13 cellular contexts compared by ENCODE assay signal in the genomic region with DNA sequence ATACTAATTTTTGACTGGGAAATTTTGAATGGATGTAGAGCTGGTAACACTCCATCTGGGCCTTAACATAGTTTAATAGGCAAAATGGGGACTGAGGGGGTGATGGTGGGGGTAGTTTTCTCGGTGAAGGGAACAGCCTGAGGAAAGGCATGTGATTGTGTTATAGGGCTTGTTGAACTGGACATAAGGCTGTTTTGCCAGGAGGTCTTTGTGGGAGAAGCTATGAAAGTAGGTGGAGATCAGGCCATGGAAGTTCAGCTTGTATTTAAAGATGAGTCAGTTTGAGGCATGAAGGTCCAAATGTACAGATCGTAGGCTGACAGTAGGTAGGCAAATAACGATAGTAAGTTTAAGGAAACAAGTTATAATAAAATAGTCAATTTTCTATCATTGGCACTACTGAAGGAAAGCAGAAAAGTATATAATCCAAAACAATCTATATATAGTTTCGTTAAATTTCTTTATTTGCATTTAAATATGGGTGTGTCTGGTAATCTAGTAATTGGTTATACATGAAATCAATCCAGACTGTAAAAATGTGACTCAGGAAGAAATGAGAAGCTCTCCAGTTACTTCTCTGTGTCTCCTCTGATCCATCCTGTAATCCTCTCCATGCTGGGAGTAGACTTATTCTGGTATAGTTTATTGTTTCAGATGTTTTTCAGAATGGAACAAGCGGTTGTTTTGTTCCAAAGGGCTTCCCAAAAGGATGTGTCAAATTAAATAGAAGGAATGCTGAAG. TPM values are rescaled to one million over a fixed set of nuclear protein-coding genes. Genes with fewer than 3 reads are reported as not detected.
DNase-seq lines count a peak whose midpoint lies in the region; ATAC-seq, FAIRE-seq and TF ChIP-seq lines count a peak whose summit lies in the region.
"Had no signal": no experiment of that assay in that cellular context is flagged by ENCODE, and none has a peak within 500 bp of the region (broad histone marks: within the 10 kb centered on the region; RNA-seq: fewer than 3 reads in every experiment).

No MANE protein-coding gene starts in this region.

- H3K4me3 ChIP-seq in HepG2 (replicated peaks in 1 of 3; ENCODE audit: insufficient read depth in 1 of 3, low read depth in 2 of 3, low read length in 3 of 3) (peak overlapping the region in 1 of 3 experiments; percentile 2; a peak in 3 of 6 replicates), right lobe of liver (no peak overlapping the region), iPS-20b (ENCODE audit: low read length) (0 out of 2 replicates have a peak overlapping the region, but pooled peaks have one; percentile 19), stomach (no peak overlapping the region)
- H3K4me3 ChIP-seq: pancreas had no signal

- in situ Hi-C loops in HepG2 (cut with HindIII; ENCODE audit: extremely low pct_ligation_motif_present, low pct_unique_long_range_greater_than_20kb), result no loop called here

- intact Hi-C loops in HepG2 (cut with micrococcal nuclease; ENCODE audit: unreplicated experiment), result loop anchor here (1.0 to 10.0 kb wide), 3 partner anchors 91 to 670 kb away; a partner anchor contains a TSS
- intact Hi-C loops in right lobe of liver (cut with DNase I), result no loop called here
- intact Hi-C loops in stomach (cut with DNase I; ENCODE audit: low total_unique reads), result no loop called here

- H3K27me3 Mint-ChIP-seq in T-cell, result no peaks in the 10 kb centered on the region
- no peaks in the 10 kb centered on the region for H3K27me3 Mint-ChIP-seq in stimulated activated naive CD8-positive, alpha-beta T cell treated with anti-CD3 and anti-CD28 coated beads, Interleukin-15, amount 100 ng/mL, for 72 hours

- H3K9me3 Mint-ChIP-seq in T-cell, result no peaks in the 10 kb centered on the region
- H3K9me3 Mint-ChIP-seq in stimulated activated naive CD8-positive, alpha-beta T cell treated with anti-CD3 and anti-CD28 coated beads, Interleukin-15, amount 100 ng/mL, for 72 hours, result no peaks in the 10 kb centered on the region

- peak overlapping the region; percentile 26 for H3K27ac ChIP-seq in HepG2 (ENCODE audit: extremely low read length, insufficient read depth, low read length)
- no peak overlapping the region for H3K27ac ChIP-seq in right lobe of liver
- H3K27ac ChIP-seq in iPS-20b (ENCODE audit: low read length), result no peak overlapping the region
- H3K27ac ChIP-seq in stomach, result no peak overlapping the region
- H3K27ac ChIP-seq: C4-2B, heart left ventricle, pancreas had no signal

- peak overlapping the region; percentile 90 for H3K4me2 ChIP-seq in HepG2 (ENCODE audit: low read depth, low read length)

- peak overlapping the region in 2 of 3 donors; percentile 3 to 99 for H3K4me3 Mint-ChIP-seq in T-cell
- peak overlapping the region; percentile 65 to 77 for H3K4me3 Mint-ChIP-seq in stimulated activated naive CD8-positive, alpha-beta T cell treated with anti-CD3 and anti-CD28 coated beads, Interleukin-15, amount 100 ng/mL, for 72 hours

- H3K27ac Mint-ChIP-seq in T-cell, result peak overlapping the region; percentile 40 to 54
- H3K27ac Mint-ChIP-seq in stimulated activated naive CD8-positive, alpha-beta T cell treated with anti-CD3 and anti-CD28 coated beads, Interleukin-15, amount 100 ng/mL, for 72 hours, result no peak overlapping the region

- TF ChIP-seq POLR2A in HepG2 (IDR thresholded peaks at IDR 0.05; ENCODE audit: insufficient read depth in 1 of 2, low read depth in 2 of 2, low read length in 2 of 2), result no peak
- TF ChIP-seq POLR2A in right lobe of liver (IDR thresholded peaks at IDR 0.05), result no peak
- no peak for TF ChIP-seq POLR2A in stomach (IDR thresholded peaks at IDR 0.05)

- 39% methylated on average over 5 of the region's 5 CpGs for WGBS in HepG2 (ENCODE audit: low lambda C conversion rate)
- 86% methylated on average over 5 of the region's 5 CpGs for WGBS in right lobe of liver (ENCODE audit: insufficient coverage, low coverage, low lambda C conversion rate, missing lambda C conversion rate)
- WGBS in stomach, 5 donors, result 74 to 89% (median 85%) methylated on average over 5 of the region's 5 CpGs

- H4K20me1 ChIP-seq in HepG2 (ENCODE audit: insufficient read depth, low read length), result peaks cover 8% of the 10 kb centered on the region; the same call in 1 of the 2 replicates

- DNase-seq in HepG2 (ENCODE audit: low spot score) (peak; percentile 61), right lobe of liver (no peak), T-cell (no peak), NCI-H2081 (lab: John Stamatoyannopoulos, UW) (no peak), stomach (no peak)
- DNase-seq in stimulated activated naive CD8-positive, alpha-beta T cell treated with anti-CD3 and anti-CD28 coated beads, Interleukin-15, amount 100 ng/mL, for 72 hours, result no peak
- DNase-seq: heart left ventricle; NCI-H187 treated with DMSO at 0.1 percent for 48 hours; pancreas; stimulated activated naive CD4-positive, alpha-beta T cell treated with Interleukin-2 at 50 U/mL for 16 hours had no signal

- TF ChIP-seq CTCF in HepG2 (CRISPR knock-in tag; IDR thresholded peaks at IDR 0.05), result no peak
- TF ChIP-seq CTCF in right lobe of liver (IDR thresholded peaks at IDR 0.05), result no peak
- no peak for TF ChIP-seq CTCF in stomach (IDR thresholded peaks at IDR 0.05)

- no peak for TF ChIP-seq RAD21 in HepG2 (CRISPR knock-in tag; IDR thresholded peaks at IDR 0.05)

- peak; percentile 59 for FAIRE-seq in HepG2 (lab: Jason Lieb, UNC)
- FAIRE-seq: pancreas had no signal

- peaks cover 47% of the 10 kb centered on the region for H3K4me1 ChIP-seq in HepG2 (ENCODE audit: insufficient read depth, low read length)
- peaks cover 0 to 15% (median 6%) of the 10 kb centered on the region in 4 donors for H3K4me1 ChIP-seq in right lobe of liver
- H3K4me1 ChIP-seq in iPS-20b (ENCODE audit: insufficient read depth, low read length), result peaks cover 33% of the 10 kb centered on the region
- H3K4me1 ChIP-seq in stomach, result peaks cover 17 to 54% (median 37%) of the 10 kb centered on the region in 4 donors

- no peak overlapping the region for H2AFZ ChIP-seq in HepG2 (ENCODE audit: low read length)

- POLR2A ChIA-PET in HepG2 (lab: Yijun Ruan, JAX), result interaction anchor here (4.5 kb wide), 1 partner anchor 92 kb away, joined by 50 read pairs; a partner anchor contains a TSS
- POLR2A ChIA-PET in T-cell (lab: Charles Lee), result no interaction called here

- peaks cover 2% of the 10 kb centered on the region for H3K36me3 Mint-ChIP-seq in T-cell

- CTCF ChIA-PET in HepG2 (lab: Yijun Ruan, JAX; ENCODE audit: low intra/inter-chr PET ratio, low total read pairs) (no interaction called here), T-cell (lab: Charles Lee) (interaction anchor here (2.2 to 3.2 kb wide), 2 partner anchors 91 to 92 kb away, joined by 8 to 22 read pairs; a partner anchor contains a TSS)

- ATAC-seq in HepG2 (peak; percentile 12; the same call in 1 of the 3 replicates), right lobe of liver (no peak), T-cell (replicated peaks in 1 of 4) (no peak), HG03521 (IDR thresholded peaks at IDR 0.05; ENCODE audit: unreplicated experiment) (no peak)
- no peak for ATAC-seq in stimulated activated naive CD8-positive, alpha-beta T cell treated with anti-CD3 and anti-CD28 coated beads, Interleukin-15, amount 100 ng/mL, for 72 hours
- ATAC-seq: heart left ventricle, pancreas had no signal

- H3K27me3 ChIP-seq in HepG2 (ENCODE audit: control insufficient read depth in 1 of 2, insufficient read depth in 2 of 2, low read length in 2 of 2), result no peaks in the 10 kb centered on the region; a peak in 1 of 5 replicates
- no peaks in the 10 kb centered on the region for H3K27me3 ChIP-seq in right lobe of liver
- H3K27me3 ChIP-seq in iPS-20b (ENCODE audit: insufficient read depth, low read length), result no peaks in the 10 kb centered on the region
- no peaks in the 10 kb centered on the region for H3K27me3 ChIP-seq in stomach
- H3K27me3 ChIP-seq: heart left ventricle, pancreas had no signal

- H3K79me2 ChIP-seq in HepG2 (ENCODE audit: insufficient read depth, low read length), result peaks cover 71% of the 10 kb centered on the region

- H3K9ac ChIP-seq in HepG2 (ENCODE audit: insufficient read depth, low read depth, low read length) (no peak overlapping the region; the same call in 1 of the 2 replicates), iPS-20b (ENCODE audit: low read depth, low read length) (no peak overlapping the region)

- H3K9me3 ChIP-seq in HepG2 (ENCODE audit: low read length) (no peaks in the 10 kb centered on the region), right lobe of liver (no peaks in the 10 kb centered on the region), iPS-20b (ENCODE audit: insufficient read depth, low read depth, low read length) (no peaks in the 10 kb centered on the region), stomach (no peaks in the 10 kb centered on the region)
- H3K9me3 ChIP-seq: heart left ventricle, pancreas had no signal

- no peaks in the 10 kb centered on the region for H3K36me3 ChIP-seq in HepG2 (replicated peaks in 1 of 2; ENCODE audit: control insufficient read depth in 1 of 2, insufficient read depth in 2 of 2, low read length in 2 of 2)
- H3K36me3 ChIP-seq in right lobe of liver, result no peaks in the 10 kb centered on the region
- H3K36me3 ChIP-seq in iPS-20b (ENCODE audit: insufficient read depth, low read depth, low read length), result no peaks in the 10 kb centered on the region
- no peaks in the 10 kb centered on the region for H3K36me3 ChIP-seq in stomach
- H3K36me3 ChIP-seq: heart left ventricle, pancreas had no signal

- BruUV-seq in HepG2 (replicated peaks; lab: Mats Ljungman, UMichigan), result no TSS peak

- TF ChIP-seq EP300 in HepG2 (IDR thresholded peaks at IDR 0.05; ENCODE audit: low read depth in 2 of 2, low read length in 2 of 2) (no peak), HepG2 (CRISPR knock-in tag; IDR thresholded peaks at IDR 0.05; ENCODE audit: borderline replicate concordance) (no peak), stomach (IDR thresholded peaks at IDR 0.05) (no peak)

- peaks cover 67 to 70% (median 68%) of the 10 kb centered on the region in 3 donors for H3K4me1 Mint-ChIP-seq in T-cell
- peaks cover 72% of the 10 kb centered on the region for H3K4me1 Mint-ChIP-seq in stimulated activated naive CD8-positive, alpha-beta T cell treated with anti-CD3 and anti-CD28 coated beads, Interleukin-15, amount 100 ng/mL, for 72 hours

RNA-seq across cellular contexts. Expression of a gene that starts 2.8 kb away (rescaled TPM):
- total RNA-seq in HepG2 (2016; rRNA removed; fragmentation: Illumina TruSeq; extraction: Trizol), result 31.5 and 35.4 TPM in 2 replicates
- 97.8 and 110 TPM in 2 replicates for total RNA-seq in HepG2 (2016; cell fraction: cytosol; rRNA removed; fragmentation: Illumina TruSeq; extraction: Trizol; ENCODE audit: low read depth)
- 29.7 and 30.5 TPM in 2 replicates for total RNA-seq in HepG2 (2016; cell fraction: insoluble cytoplasmic fraction; rRNA removed; fragmentation: Illumina TruSeq; extraction: Trizol)
- 52.6 and 53.8 TPM in 2 replicates for total RNA-seq in HepG2 (2016; cell fraction: membrane; rRNA removed; fragmentation: Illumina TruSeq; extraction: Trizol)
- 22.9 and 25.8 TPM in 2 replicates for total RNA-seq in HepG2 (2016; cell fraction: nucleus; rRNA removed; fragmentation: Illumina TruSeq; extraction: Trizol)
- polyA plus RNA-seq in HepG2 (2011; rRNA removed), result 11.3 and 12.8 TPM in 2 replicates
- 5.5 and 9.1 TPM in 2 replicates for polyA plus RNA-seq in HepG2 (2011; cell fraction: cytosol; rRNA removed)
- 6.0 and 6.6 TPM in 2 replicates for polyA plus RNA-seq in HepG2 (2011; cell fraction: nucleus; rRNA removed)
- polyA plus RNA-seq in HepG2 (2012), result 17.4 and 18.3 TPM in 2 replicates
- 3.0 and 3.4 TPM in 2 replicates for polyA plus RNA-seq in HepG2 (2016; cell fraction: cytosol; fragmentation: Illumina TruSeq; extraction: Trizol; ENCODE audit: low read depth)
- polyA plus RNA-seq in HepG2 (2016; cell fraction: insoluble cytoplasmic fraction; fragmentation: Illumina TruSeq; extraction: Trizol; ENCODE audit: low read depth), result 25.8 and 27.6 TPM in 2 replicates
- polyA plus RNA-seq in HepG2 (2016; cell fraction: membrane; fragmentation: Illumina TruSeq; extraction: Trizol; ENCODE audit: low read depth), result 11.6 and 12.0 TPM in 2 replicates
- polyA plus RNA-seq in HepG2 (2016; cell fraction: nucleus; fragmentation: Illumina TruSeq; extraction: Trizol; ENCODE audit: insufficient read depth, low read depth), result 15.2 and 15.7 TPM in 2 replicates
- polyA minus RNA-seq in HepG2 (2011; rRNA and poly(A)+ RNA removed; ENCODE audit: low replicate concordance), result 12.8 and 14.1 TPM in 2 replicates
- polyA minus RNA-seq in HepG2 (2011; cell fraction: cytosol; rRNA and poly(A)+ RNA removed), result 30.2 and 40.0 TPM in 2 replicates
- polyA minus RNA-seq in HepG2 (2011; cell fraction: nucleus; rRNA and poly(A)+ RNA removed), result 48.9 and 56.9 TPM in 2 replicates
- 10 to 100 TPM; 17.4 to 25.6 (median 19.6) TPM for total RNA-seq in right lobe of liver
- total RNA-seq in T-cell, result 10 to 100 TPM; 59.0 to 73.5 (median 71.9) TPM
- 100 to 1,000 TPM in 1 of 5 donors, 10 to 100 TPM in 4; 19.3 to 151 (median 33.5) TPM for total RNA-seq in stomach
- polyA plus RNA-seq in stomach, result 10 to 100 TPM; 12.9 to 19.1 (median 16.2) TPM

Comparison
In these comparisons a context has a peak if more than half of its experiments do, and no peak if none do; other contexts are left out.
1. H3K27ac Mint-ChIP-seq: peak in T-cell (2 of 2); none in stimulated activated naive CD8-positive, alpha-beta T cell treated with anti-CD3 and anti-CD28 coated beads, Interleukin-15, amount 100 ng/mL, for 72 hours (0 of 2).